In the genomic region with DNA sequence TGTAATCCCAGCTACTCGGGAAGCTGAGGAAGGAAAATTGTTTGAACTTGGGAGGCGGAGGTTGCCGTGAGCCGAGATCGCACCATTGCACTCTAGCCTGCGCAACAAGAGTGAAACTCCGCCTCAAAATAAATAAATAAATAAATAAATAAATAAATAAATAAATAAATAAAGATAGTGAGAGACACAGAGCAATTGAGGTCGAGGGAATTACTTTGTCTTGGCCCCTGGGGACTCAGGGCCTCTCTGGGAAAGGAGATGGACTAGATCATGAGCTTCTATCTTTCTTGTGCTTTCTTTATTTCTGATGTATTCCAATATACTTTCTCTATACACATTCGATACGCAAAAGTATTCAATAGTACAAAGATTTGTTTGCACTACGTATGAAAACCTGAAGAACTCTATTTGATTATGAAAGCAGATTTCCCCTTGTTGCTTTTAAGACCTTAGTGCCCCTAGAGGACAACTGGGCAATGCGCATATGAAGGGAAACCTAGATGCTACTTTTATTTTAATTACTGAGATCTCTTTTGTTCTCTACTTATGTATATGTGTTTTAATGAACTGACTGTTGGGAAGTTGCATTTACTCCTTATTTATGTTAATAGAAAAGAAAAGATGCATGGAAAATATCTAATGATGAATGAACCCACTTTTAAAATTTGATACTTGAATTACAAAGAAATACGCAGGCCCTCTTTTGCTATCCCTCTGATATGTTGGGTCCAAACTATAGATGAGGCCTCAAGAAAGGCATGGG, we compare ENCODE assay signal across 8 cellular contexts. TPM values are rescaled to one million over a fixed set of nuclear protein-coding genes. Genes with fewer than 3 reads are reported as not detected.
A peak's percentile ranks its signal among the peaks of the same experiment; 100 is the strongest.
DNase-seq lines count a peak whose midpoint lies in the region; ATAC-seq and TF ChIP-seq lines count a peak whose summit lies in the region.

No MANE protein-coding gene starts in this region.

- no peaks in the 10 kb centered on the region for H3F3A ChIP-seq in SU-DHL-6 (ENCODE audit: insufficient read depth)

- H3K27ac Mint-ChIP-seq in activated T-cell treated with anti-CD3 and anti-CD28 coated beads, Interleukin-2, amount 50 U/mL, for 72 hours: no peak overlapping the region
- no peak overlapping the region for H3K27ac Mint-ChIP-seq in activated T-cell treated with anti-CD3 and anti-CD28 coated beads, Interleukin-2, amount 50 U/mL, for 24 hours
- H3K27ac Mint-ChIP-seq in effector memory CD8-positive, alpha-beta T cell: no peak overlapping the region
- H3K27ac Mint-ChIP-seq in naive B cell: no peak overlapping the region

- H4K20me1 ChIP-seq in SU-DHL-6 (ENCODE audit: low read depth, low read length): no peaks in the 10 kb centered on the region

- H2AFZ ChIP-seq in SU-DHL-6 (ENCODE audit: low read depth, low read length, severe bottlenecking): no peak overlapping the region

- H3K4me1 Mint-ChIP-seq in activated T-cell treated with anti-CD3 and anti-CD28 coated beads, Interleukin-2, amount 50 U/mL, for 72 hours (ENCODE audit: low read depth): no peaks in the 10 kb centered on the region
- H3K4me1 Mint-ChIP-seq in activated T-cell treated with anti-CD3 and anti-CD28 coated beads, Interleukin-2, amount 50 U/mL, for 24 hours (ENCODE audit: low read depth): peaks cover 2% of the 10 kb centered on the region
- no peaks in the 10 kb centered on the region for H3K4me1 Mint-ChIP-seq in effector memory CD8-positive, alpha-beta T cell (ENCODE audit: low read depth in 2 of 2)
- no peaks in the 10 kb centered on the region for H3K4me1 Mint-ChIP-seq in naive B cell

- no peaks in the 10 kb centered on the region for H3K36me3 ChIP-seq in SU-DHL-6 (ENCODE audit: low read length)

- H3K27me3 Mint-ChIP-seq in activated T-cell treated with anti-CD3 and anti-CD28 coated beads, Interleukin-2, amount 50 U/mL, for 72 hours (ENCODE audit: low read depth): no peaks in the 10 kb centered on the region
- H3K27me3 Mint-ChIP-seq in activated T-cell treated with anti-CD3 and anti-CD28 coated beads, Interleukin-2, amount 50 U/mL, for 24 hours: no peaks in the 10 kb centered on the region
- peaks cover 0 to 7% of the 10 kb centered on the region in 2 donors for H3K27me3 Mint-ChIP-seq in effector memory CD8-positive, alpha-beta T cell
- peaks cover 0 to 7% (median under 1%) of the 10 kb centered on the region in 3 donors for H3K27me3 Mint-ChIP-seq in naive B cell

- H3K27ac ChIP-seq in SU-DHL-6 (ENCODE audit: low read depth, low read length): no peak overlapping the region

- peak; percentile 11 to 15 for DNase-seq in activated T-cell treated with anti-CD3 and anti-CD28 coated beads, Interleukin-2, amount 50 U/mL, for 72 hours
- DNase-seq in activated T-cell treated with anti-CD3 and anti-CD28 coated beads, Interleukin-2, amount 50 U/mL, for 24 hours: no peak
- peak; percentile 18 to 25 (median 23) for DNase-seq in effector memory CD8-positive, alpha-beta T cell
- DNase-seq in naive B cell (peak; percentile 20), retina (no peak)

- no peak overlapping the region for H3K9ac ChIP-seq in SU-DHL-6 (ENCODE audit: low read length)

- peak; percentile 58 for TF ChIP-seq CTCF in SU-DHL-6 (IDR thresholded peaks at IDR 0.05; ENCODE audit: insufficient read depth, low read length, poor library complexity, severe bottlenecking)

- no peak overlapping the region for H3K4me2 ChIP-seq in SU-DHL-6 (ENCODE audit: low read depth, low read length, poor library complexity, severe bottlenecking)

- H3K9me3 Mint-ChIP-seq in activated T-cell treated with anti-CD3 and anti-CD28 coated beads, Interleukin-2, amount 50 U/mL, for 72 hours: no peaks in the 10 kb centered on the region
- no peaks in the 10 kb centered on the region for H3K9me3 Mint-ChIP-seq in activated T-cell treated with anti-CD3 and anti-CD28 coated beads, Interleukin-2, amount 50 U/mL, for 24 hours
- H3K9me3 Mint-ChIP-seq in effector memory CD8-positive, alpha-beta T cell: no peaks in the 10 kb centered on the region
- no peaks in the 10 kb centered on the region for H3K9me3 Mint-ChIP-seq in naive B cell

- H3K4me3 ChIP-seq in SU-DHL-6 (ENCODE audit: insufficient read depth, low read length, poor library complexity, severe bottlenecking): no peak overlapping the region

- no peaks in the 10 kb centered on the region for H3K9me3 ChIP-seq in SU-DHL-6 (ENCODE audit: insufficient read depth, low read length)

- H3K79me2 ChIP-seq in SU-DHL-6 (ENCODE audit: insufficient read depth, low read length): no peaks in the 10 kb centered on the region

- peak; percentile 52 to 55 for ATAC-seq in activated T-cell treated with anti-CD3 and anti-CD28 coated beads, Interleukin-2, amount 50 U/mL, for 72 hours (replicated peaks in 1 of 2)
- peak; percentile 73 for ATAC-seq in GM21390 (IDR thresholded peaks at IDR 0.05; ENCODE audit: unreplicated experiment)
- peak; percentile 79 for ATAC-seq in HG03571 (IDR thresholded peaks at IDR 0.05; ENCODE audit: unreplicated experiment)
- ATAC-seq in effector memory CD8-positive, alpha-beta T cell (replicated peaks): peak; percentile 79
- peak; percentile 46 to 55 for ATAC-seq in naive B cell (ENCODE audit: low read depth in 2 of 2)

- peak overlapping the region in 1 of 2 donors; percentile 31 for H3K4me3 Mint-ChIP-seq in activated T-cell treated with anti-CD3 and anti-CD28 coated beads, Interleukin-2, amount 50 U/mL, for 72 hours
- H3K4me3 Mint-ChIP-seq in activated T-cell treated with anti-CD3 and anti-CD28 coated beads, Interleukin-2, amount 50 U/mL, for 24 hours: no peak overlapping the region
- no peak overlapping the region for H3K4me3 Mint-ChIP-seq in effector memory CD8-positive, alpha-beta T cell
- no peak overlapping the region for H3K4me3 Mint-ChIP-seq in naive B cell

- no peaks in the 10 kb centered on the region for H3K27me3 ChIP-seq in SU-DHL-6 (ENCODE audit: low read length)

- H3K9me2 ChIP-seq in SU-DHL-6 (replicated peaks; ENCODE audit: insufficient read depth, low read length): no peaks in the 10 kb centered on the region

- H3K36me3 Mint-ChIP-seq in activated T-cell treated with anti-CD3 and anti-CD28 coated beads, Interleukin-2, amount 50 U/mL, for 72 hours (ENCODE audit: insufficient read depth in 2 of 2): no peaks in the 10 kb centered on the region
- H3K36me3 Mint-ChIP-seq in activated T-cell treated with anti-CD3 and anti-CD28 coated beads, Interleukin-2, amount 50 U/mL, for 24 hours (ENCODE audit: low read depth): no peaks in the 10 kb centered on the region
- no peaks in the 10 kb centered on the region for H3K36me3 Mint-ChIP-seq in effector memory CD8-positive, alpha-beta T cell (ENCODE audit: insufficient read depth)
- H3K36me3 Mint-ChIP-seq in naive B cell: no peaks in the 10 kb centered on the region

RNA-seq across cellular contexts. Expression of a gene that starts 12.8 kb away (rescaled TPM):
- 10 to 100 TPM; 15.8 to 21.3 TPM for total RNA-seq in activated T-cell treated with anti-CD3 and anti-CD28 coated beads, Interleukin-2, amount 50 U/mL, for 72 hours
- polyA plus RNA-seq in naive B cell (ENCODE audit: low read depth in 6 of 6): not detected

Comparison
In these comparisons a context has a peak if more than half of its experiments do, and no peak if none do; other contexts are left out.
1. DNase-seq: peak in activated T-cell treated with anti-CD3 and anti-CD28 coated beads, Interleukin-2, amount 50 U/mL, for 72 hours (2 of 2), effector memory CD8-positive, alpha-beta T cell (3 of 3) and naive B cell (single experiment); none in activated T-cell treated with anti-CD3 and anti-CD28 coated beads, Interleukin-2, amount 50 U/mL, for 24 hours (single experiment) and retina (single experiment).
2. Peak in every context shown above with its lines, with median percentiles within 50 percentile points of each other: ATAC-seq.